7 cellular contexts compared by ENCODE assay signal in the genomic region with DNA sequence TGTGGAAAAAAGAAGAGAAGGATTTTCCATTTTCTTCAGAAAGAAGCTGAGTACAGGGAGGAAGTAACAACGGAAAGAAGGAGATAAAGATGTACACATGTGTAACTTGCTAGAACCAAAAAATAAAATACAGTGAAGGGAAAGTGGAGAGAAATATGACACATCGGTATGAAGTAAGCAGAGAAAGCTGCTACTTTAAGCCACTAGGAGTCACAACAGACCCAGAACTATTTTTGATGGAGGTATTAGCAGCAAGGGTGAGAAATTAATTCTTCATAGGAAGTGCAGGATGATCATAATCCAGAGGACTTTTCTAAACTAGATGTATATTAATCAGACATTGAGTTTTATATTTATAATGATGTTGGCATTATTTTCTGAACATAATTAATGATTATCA.
DNase-seq lines count a peak whose midpoint lies in the region; ATAC-seq and TF ChIP-seq lines count a peak whose summit lies in the region.

No MANE protein-coding gene starts in this region.

- no peaks in the 10 kb centered on the region for H3K79me2 ChIP-seq in KMS-11 (ENCODE audit: insufficient read depth, low read depth)

- H3K27ac ChIP-seq in KMS-11, result no peak overlapping the region

- no peak overlapping the region for H2AFZ ChIP-seq in KMS-11 (ENCODE audit: low read depth)

- H4K20me1 ChIP-seq in KMS-11 (ENCODE audit: insufficient read depth), result no peaks in the 10 kb centered on the region

- no peaks in the 10 kb centered on the region for H3K4me1 Mint-ChIP-seq in activated T-helper 17 cell treated with anti-CD3 and anti-CD28 coated beads, Interleukin-2, amount 50 U/mL, for 72 hours

- DNase-seq in medulla oblongata (ENCODE audit: extremely low spot score) (peak; percentile 25), HuH-7.5 (ENCODE audit: low spot score) (no peak), islet precursor cell (no peak)

- peak; percentile 88 for ATAC-seq in GM21576 (IDR thresholded peaks at IDR 0.05; ENCODE audit: unreplicated experiment)
- ATAC-seq in activated T-helper 17 cell treated with anti-CD3 and anti-CD28 coated beads, Interleukin-2, amount 50 U/mL, for 72 hours (replicated peaks), result peak; percentile 51

- no peak overlapping the region for H3K9ac ChIP-seq in KMS-11

- TF ChIP-seq CTCF in GM12874 (IDR thresholded peaks at IDR 0.05; ENCODE audit: insufficient read depth, low read depth, low read length) (peak; percentile 44; the same call in 1 of the 2 replicates), KMS-11 (conservative IDR thresholded peaks at IDR 0.05; ENCODE audit: low read depth, low read length) (peak; percentile 27; the same call in 1 of the 2 replicates)

- no peaks in the 10 kb centered on the region for H3K4me1 ChIP-seq in KMS-11 (ENCODE audit: low read depth, poor library complexity, severe bottlenecking)

- H3K9me3 Mint-ChIP-seq in activated T-helper 17 cell treated with anti-CD3 and anti-CD28 coated beads, Interleukin-2, amount 50 U/mL, for 72 hours, result no peaks in the 10 kb centered on the region

- no peak overlapping the region for H3K4me3 Mint-ChIP-seq in activated T-helper 17 cell treated with anti-CD3 and anti-CD28 coated beads, Interleukin-2, amount 50 U/mL, for 72 hours

- no peaks in the 10 kb centered on the region for H3K36me3 ChIP-seq in KMS-11 (ENCODE audit: insufficient read depth)

- H3K27me3 ChIP-seq in KMS-11 (ENCODE audit: insufficient read depth, low read depth), result no peaks in the 10 kb centered on the region

- no peak overlapping the region for H3K4me3 ChIP-seq in KMS-11 (IDR thresholded peaks at IDR 0.05; ENCODE audit: insufficient read depth, low read depth, low read length)

- H3K27ac Mint-ChIP-seq in activated T-helper 17 cell treated with anti-CD3 and anti-CD28 coated beads, Interleukin-2, amount 50 U/mL, for 72 hours, result no peak overlapping the region

- H3K4me2 ChIP-seq in KMS-11, result no peak overlapping the region

- H3K27me3 Mint-ChIP-seq in activated T-helper 17 cell treated with anti-CD3 and anti-CD28 coated beads, Interleukin-2, amount 50 U/mL, for 72 hours, result peaks cover 3% of the 10 kb centered on the region

- no peaks in the 10 kb centered on the region for H3K36me3 Mint-ChIP-seq in activated T-helper 17 cell treated with anti-CD3 and anti-CD28 coated beads, Interleukin-2, amount 50 U/mL, for 72 hours (ENCODE audit: low read depth)
